ENCODE assay signal across 1 cellular context in the genomic region with DNA sequence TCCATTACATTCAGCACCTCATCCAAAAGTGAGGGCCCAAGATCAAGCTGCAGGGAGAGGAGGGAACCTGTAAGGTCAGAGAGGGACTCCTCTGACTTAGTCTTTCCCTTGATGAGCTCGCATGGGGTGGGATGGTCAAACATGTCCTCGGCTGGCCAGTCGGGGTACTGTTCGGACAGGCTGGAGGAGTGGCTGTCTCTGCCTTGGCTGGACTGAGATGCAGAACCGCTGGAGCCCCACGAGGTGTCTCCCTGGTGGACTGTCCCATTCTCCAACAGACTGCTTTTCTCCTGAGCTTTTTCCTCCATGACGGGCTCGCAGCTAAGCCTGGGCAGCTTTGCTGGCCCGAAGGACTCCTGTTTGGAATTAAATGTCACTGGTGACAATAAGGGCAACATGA.
TF ChIP-seq lines count a peak whose summit lies in the region.

No MANE protein-coding gene starts in this region.

TF ChIP-seq in H1, 55 proteins besides CTCF, POLR2A, EP300 and RAD21 (continued from another document):
- no peak for TF ChIP-seq ZNF274 (IDR thresholded peaks at IDR 0.05; ENCODE audit: borderline replicate concordance, extremely low read depth, low read length)
- no peak for TF ChIP-seq CEBPB (IDR thresholded peaks at IDR 0.05; ENCODE audit: low read depth, low read length)
- no peak for TF ChIP-seq SP2 (IDR thresholded peaks at IDR 0.05; ENCODE audit: low read length)
- no peak for TF ChIP-seq E2F6 (IDR thresholded peaks at IDR 0.05)
- no peak for TF ChIP-seq RNF2 (IDR thresholded peaks at IDR 0.05; ENCODE audit: borderline replicate concordance, low read depth, low read length, missing control alignments, poor library complexity, severe bottlenecking)
- no peak for TF ChIP-seq KDM5A (IDR thresholded peaks at IDR 0.05; ENCODE audit: low read length)
